8 cellular contexts compared by ENCODE assay signal in genomic region chr2:207504513-207505171, GRCh38. TPM values are rescaled to one million over a fixed set of nuclear protein-coding genes. Genes with fewer than 3 reads are reported as not detected.
DNase-seq lines count a peak whose midpoint lies in the region; ATAC-seq lines count a peak whose summit lies in the region.

No MANE protein-coding gene starts in this region.

- H3K4me1 Mint-ChIP-seq in IgD-negative memory B cell = peaks cover 51 to 59% (median 55%) of the 10 kb centered on the region in 3 donors
- H3K4me1 Mint-ChIP-seq in activated T-helper 2 cell treated with anti-CD3 and anti-CD28 coated beads, Interferon-gamma antibody, Interleukin-2, Interleukin-4, amounts not matched to agents 10 μg/mL and 5 μg/mL and 100 μg/mL, durations not matched to agents 14 hours and 24 hours and 36 hours (ENCODE audit: low read depth) = peaks cover 63% of the 10 kb centered on the region
- H3K4me1 Mint-ChIP-seq in stimulated activated naive CD8-positive, alpha-beta T cell treated with anti-CD3 and anti-CD28 coated beads, Interleukin-15, amount 100 ng/mL, for 72 hours = peaks cover 72% of the 10 kb centered on the region

- H3K4me3 Mint-ChIP-seq in IgD-negative memory B cell = peak overlapping the region in 3 of 4 donors; percentile 15 to 84 (median 34)
- H3K4me3 Mint-ChIP-seq in activated T-helper 2 cell treated with anti-CD3 and anti-CD28 coated beads, Interferon-gamma antibody, Interleukin-2, Interleukin-4, amounts not matched to agents 10 μg/mL and 5 μg/mL and 100 μg/mL, durations not matched to agents 14 hours and 24 hours and 36 hours (ENCODE audit: low read depth) = no peak overlapping the region
- H3K4me3 Mint-ChIP-seq in stimulated activated naive CD8-positive, alpha-beta T cell treated with anti-CD3 and anti-CD28 coated beads, Interleukin-15, amount 100 ng/mL, for 72 hours = peak overlapping the region; percentile 72 to 74

- peaks cover 8% of the 10 kb centered on the region for H3K36me3 Mint-ChIP-seq in IgD-negative memory B cell
- H3K36me3 Mint-ChIP-seq in activated T-helper 2 cell treated with anti-CD3 and anti-CD28 coated beads, Interferon-gamma antibody, Interleukin-2, Interleukin-4, amounts not matched to agents 10 μg/mL and 5 μg/mL and 100 μg/mL, durations not matched to agents 14 hours and 24 hours and 36 hours (ENCODE audit: low read depth) = peaks cover 9% of the 10 kb centered on the region

- intact Hi-C loops in activated T-helper 2 cell treated with anti-CD3 and anti-CD28 coated beads, Interferon-gamma antibody, Interleukin-2, Interleukin-4, amounts not matched to agents 10 μg/mL and 5 μg/mL and 100 μg/mL, durations not matched to agents 14 hours and 24 hours and 36 hours (cut with micrococcal nuclease) = loop anchor here (1.0 to 5.0 kb wide), 3 partner anchors 120 to 705 kb away; partner anchors contain the start of gene METTL21A
- intact Hi-C loops in left cardiac atrium (cut with DNase I) = loop anchor here in 1 of 2 donors (10.0 kb wide), 1 partner anchor 120 kb away; the partner anchor contains the start of gene METTL21A

- peaks cover 0 to 1% (median 0%) of the 10 kb centered on the region in 3 donors for H3K9me3 Mint-ChIP-seq in IgD-negative memory B cell
- H3K9me3 Mint-ChIP-seq in activated T-helper 2 cell treated with anti-CD3 and anti-CD28 coated beads, Interferon-gamma antibody, Interleukin-2, Interleukin-4, amounts not matched to agents 10 μg/mL and 5 μg/mL and 100 μg/mL, durations not matched to agents 14 hours and 24 hours and 36 hours = peaks cover 8% of the 10 kb centered on the region
- no peaks in the 10 kb centered on the region for H3K9me3 Mint-ChIP-seq in stimulated activated naive CD8-positive, alpha-beta T cell treated with anti-CD3 and anti-CD28 coated beads, Interleukin-15, amount 100 ng/mL, for 72 hours

- H3K27ac Mint-ChIP-seq in IgD-negative memory B cell = peak overlapping the region in 2 of 3 donors; percentile 7 to 74
- H3K27ac Mint-ChIP-seq in activated T-helper 2 cell treated with anti-CD3 and anti-CD28 coated beads, Interferon-gamma antibody, Interleukin-2, Interleukin-4, amounts not matched to agents 10 μg/mL and 5 μg/mL and 100 μg/mL, durations not matched to agents 14 hours and 24 hours and 36 hours = peak overlapping the region; percentile 66
- H3K27ac Mint-ChIP-seq in stimulated activated naive CD8-positive, alpha-beta T cell treated with anti-CD3 and anti-CD28 coated beads, Interleukin-15, amount 100 ng/mL, for 72 hours = peak overlapping the region in 1 of 2 donors; percentile 54

- ATAC-seq in left cardiac atrium (peak; percentile 44 to 56), HG03108 (IDR thresholded peaks at IDR 0.05; ENCODE audit: unreplicated experiment) (no peak), HG03439 (IDR thresholded peaks at IDR 0.05; ENCODE audit: unreplicated experiment) (no peak), GM21381 (IDR thresholded peaks at IDR 0.05; ENCODE audit: unreplicated experiment) (no peak)
- no peak for ATAC-seq in stimulated activated naive CD8-positive, alpha-beta T cell treated with anti-CD3 and anti-CD28 coated beads, Interleukin-15, amount 100 ng/mL, for 72 hours

- DNase-seq in activated T-helper 2 cell treated with anti-CD3 and anti-CD28 coated beads, Interferon-gamma antibody, Interleukin-2, Interleukin-4, amounts not matched to agents 10 μg/mL and 5 μg/mL and 100 μg/mL, durations not matched to agents 14 hours and 24 hours and 36 hours (ENCODE audit: low spot score) = no peak
- peak; percentile 26 for DNase-seq in left cardiac atrium
- no peak for DNase-seq in stimulated activated naive CD8-positive, alpha-beta T cell treated with anti-CD3 and anti-CD28 coated beads, Interleukin-15, amount 100 ng/mL, for 72 hours
- no peak for DNase-seq in NCI-H2081 treated with DMSO at 0.1 percent for 48 hours (lab: John Stamatoyannopoulos, UW)

- no peaks in the 10 kb centered on the region for H3K27me3 Mint-ChIP-seq in IgD-negative memory B cell
- H3K27me3 Mint-ChIP-seq in activated T-helper 2 cell treated with anti-CD3 and anti-CD28 coated beads, Interferon-gamma antibody, Interleukin-2, Interleukin-4, amounts not matched to agents 10 μg/mL and 5 μg/mL and 100 μg/mL, durations not matched to agents 14 hours and 24 hours and 36 hours (ENCODE audit: low read depth) = no peaks in the 10 kb centered on the region
- H3K27me3 Mint-ChIP-seq in stimulated activated naive CD8-positive, alpha-beta T cell treated with anti-CD3 and anti-CD28 coated beads, Interleukin-15, amount 100 ng/mL, for 72 hours = no peaks in the 10 kb centered on the region

RNA-seq across cellular contexts. Expression of gene CREB1, which starts 25.1 kb away (rescaled TPM):
- polyA plus RNA-seq in IgD-negative memory B cell = 84.5 TPM
- 115 and 136 TPM in 2 replicates for total RNA-seq in activated T-helper 2 cell treated with anti-CD3 and anti-CD28 coated beads, Interferon-gamma antibody, Interleukin-2, Interleukin-4, amounts not matched to agents 10 μg/mL and 5 μg/mL and 100 μg/mL, durations not matched to agents 14 hours and 24 hours and 36 hours
- 10 to 100 TPM; 40.4 to 40.6 TPM for total RNA-seq in left cardiac atrium

Comparison
In these comparisons a context has a peak if more than half of its experiments do, and no peak if none do; other contexts are left out.
1. ATAC-seq: peak in left cardiac atrium (2 of 2); none in stimulated activated naive CD8-positive, alpha-beta T cell treated with anti-CD3 and anti-CD28 coated beads, Interleukin-15, amount 100 ng/mL, for 72 hours (single experiment), HG03108 (single experiment), HG03439 (single experiment) and GM21381 (single experiment).